In genomic region chr9:34637356-34638137, GRCh38 we compare ENCODE assay signal across 8 cellular contexts. TPM values are rescaled to one million over a fixed set of nuclear protein-coding genes. Genes with fewer than 3 reads are reported as not detected.
DNase-seq lines count a peak whose midpoint lies in the region; ATAC-seq and TF ChIP-seq lines count a peak whose summit lies in the region.

Gene SIGMAR1 (minus strand): TSS chr9:34637787. CDS start chr9:34637697, 90 bp downstream.

- H3K79me2 ChIP-seq in DOHH2 (ENCODE audit: control insufficient read depth, low read length) (peaks cover 22% of the 10 kb centered on the region), GM23338 (replicated peaks; ENCODE audit: insufficient read depth) (peaks cover 12% of the 10 kb centered on the region; the same call in 1 of the 2 replicates), fibroblast of lung (ENCODE audit: control insufficient read depth, insufficient read depth, low read length) (peaks cover 19% of the 10 kb centered on the region)

- peak within 1 kb of the TSS; percentile 83 for H3K27ac Mint-ChIP-seq in GM23338
- H3K27ac Mint-ChIP-seq in activated T-helper 17 cell treated with anti-CD3 and anti-CD28 coated beads, Interleukin-2, amount 50 U/mL, for 72 hours, result peak within 1 kb of the TSS; percentile 98
- H3K27ac Mint-ChIP-seq in naive thymus-derived CD4-positive, alpha-beta T cell, result peak within 1 kb of the TSS; percentile 88 to 98 (median 95)
- H3K27ac Mint-ChIP-seq in stimulated activated memory B cell treated with anti-CD40 and anti-IgM and Interleukin-4, amounts not matched to agents 10 μg/mL and 1 μg/mL and 100 μg/mL, for 72 hours, result peak within 1 kb of the TSS; percentile 95

- peaks cover 23% of the 10 kb centered on the region for H3K4me1 ChIP-seq in DOHH2 (ENCODE audit: control insufficient read depth, low read length)
- peaks cover 8% of the 10 kb centered on the region for H3K4me1 ChIP-seq in GM23338 (ENCODE audit: insufficient read depth)
- peaks cover 13% of the 10 kb centered on the region for H3K4me1 ChIP-seq in fibroblast of lung (ENCODE audit: control insufficient read depth, extremely low read depth, insufficient read depth, low read length)
- peaks cover 21 to 22% of the 10 kb centered on the region in 2 donors for H3K4me1 ChIP-seq in naive thymus-derived CD4-positive, alpha-beta T cell (ENCODE audit: control insufficient read depth in 2 of 2, insufficient read depth in 2 of 2, low read length in 2 of 2)

- peak within 1 kb of the TSS; percentile 77 for H3K9ac ChIP-seq in fibroblast of lung (ENCODE audit: insufficient read depth, low read length)

- H3F3A ChIP-seq in DOHH2 (ENCODE audit: control insufficient read depth, insufficient read depth) (peaks cover 3% of the 10 kb centered on the region; the same call in 1 of the 2 replicates), GM23338 (replicated peaks; ENCODE audit: low read depth) (peaks cover 8% of the 10 kb centered on the region; the same call in 1 of the 2 replicates)

- H3K27me3 Mint-ChIP-seq in GM23338 (ENCODE audit: insufficient read depth, low read depth, poor library complexity), result peaks cover 22% of the 10 kb centered on the region
- no peaks in the 10 kb centered on the region for H3K27me3 Mint-ChIP-seq in activated T-helper 17 cell treated with anti-CD3 and anti-CD28 coated beads, Interleukin-2, amount 50 U/mL, for 72 hours
- H3K27me3 Mint-ChIP-seq in naive thymus-derived CD4-positive, alpha-beta T cell, result no peaks in the 10 kb centered on the region
- no peaks in the 10 kb centered on the region for H3K27me3 Mint-ChIP-seq in stimulated activated memory B cell treated with anti-CD40 and anti-IgM and Interleukin-4, amounts not matched to agents 10 μg/mL and 1 μg/mL and 100 μg/mL, for 72 hours

- H3K36me3 ChIP-seq in DOHH2 (ENCODE audit: control insufficient read depth, low read length) (peaks cover 15% of the 10 kb centered on the region; the same call in 1 of the 2 replicates), GM23338 (ENCODE audit: insufficient read depth) (no peaks in the 10 kb centered on the region), fibroblast of lung (ENCODE audit: control insufficient read depth, insufficient read depth, low read length) (peaks cover 2% of the 10 kb centered on the region)
- peaks cover 0 to 13% (median 0%) of the 10 kb centered on the region in 3 experiments for H3K36me3 ChIP-seq in naive thymus-derived CD4-positive, alpha-beta T cell (ENCODE audit: control insufficient read depth in 2 of 3, insufficient read depth in 3 of 3, low read length in 3 of 3)

- no peaks in the 10 kb centered on the region for H4K20me1 ChIP-seq in DOHH2 (ENCODE audit: control insufficient read depth, insufficient read depth, low read depth, low read length)
- H4K20me1 ChIP-seq in GM23338 (replicated peaks; ENCODE audit: insufficient read depth), result peaks cover 3% of the 10 kb centered on the region
- H4K20me1 ChIP-seq in fibroblast of lung (ENCODE audit: control insufficient read depth, extremely low read depth, insufficient read depth, low read length), result no peaks in the 10 kb centered on the region

- H3K9me3 ChIP-seq in DOHH2 (ENCODE audit: control insufficient read depth, insufficient read depth, low read length), result no peaks in the 10 kb centered on the region
- no peaks in the 10 kb centered on the region for H3K9me3 ChIP-seq in fibroblast of lung (ENCODE audit: control insufficient read depth, insufficient read depth, low read depth, low read length)
- no peaks in the 10 kb centered on the region for H3K9me3 ChIP-seq in naive thymus-derived CD4-positive, alpha-beta T cell (ENCODE audit: control insufficient read depth in 2 of 3, low read length in 3 of 3)

- H3K4me1 Mint-ChIP-seq in GM23338, result peaks cover 25% of the 10 kb centered on the region
- H3K4me1 Mint-ChIP-seq in activated T-helper 17 cell treated with anti-CD3 and anti-CD28 coated beads, Interleukin-2, amount 50 U/mL, for 72 hours, result peaks cover 17% of the 10 kb centered on the region
- H3K4me1 Mint-ChIP-seq in naive thymus-derived CD4-positive, alpha-beta T cell, result peaks cover 26 to 45% (median 37%) of the 10 kb centered on the region in 7 donors
- peaks cover 36% of the 10 kb centered on the region for H3K4me1 Mint-ChIP-seq in stimulated activated memory B cell treated with anti-CD40 and anti-IgM and Interleukin-4, amounts not matched to agents 10 μg/mL and 1 μg/mL and 100 μg/mL, for 72 hours

- peak; percentile 83 for ATAC-seq in GM23338
- peak; percentile 95 for ATAC-seq in activated T-helper 17 cell treated with anti-CD3 and anti-CD28 coated beads, Interleukin-2, amount 50 U/mL, for 72 hours (replicated peaks)
- ATAC-seq in naive thymus-derived CD4-positive, alpha-beta T cell, result peak; percentile 97
- peak; percentile 98 for ATAC-seq in stimulated activated memory B cell treated with anti-CD40 and anti-IgM and Interleukin-4, amounts not matched to agents 10 μg/mL and 1 μg/mL and 100 μg/mL, for 72 hours

- intact Hi-C loops in naive thymus-derived CD4-positive, alpha-beta T cell (cut with micrococcal nuclease), result loop anchor here (1.0 to 10.0 kb wide), 11 partner anchors 9 to 967 kb away; partner anchors contain the start of genes DNAI1 (in 2 of the 2), DNAJB5 (in 2 of the 2), FAM219A (in 2 of the 2) and GALT (in 2 of the 2)

- TF ChIP-seq CTCF in DOHH2 (IDR thresholded peaks at IDR 0.05; ENCODE audit: low read depth, low read length, poor library complexity, severe bottlenecking), result no peak
- no peak for TF ChIP-seq CTCF in GM23338 (conservative IDR thresholded peaks at IDR 0.05; ENCODE audit: low read depth in 2 of 2)
- TF ChIP-seq CTCF in LNCaP clone FGC (IDR thresholded peaks at IDR 0.05; ENCODE audit: control insufficient read depth, extremely low read depth, insufficient read depth), result no peak
- TF ChIP-seq CTCF in RWPE1 (conservative IDR thresholded peaks at IDR 0.05; ENCODE audit: low read depth), result no peak
- TF ChIP-seq CTCF in fibroblast of lung (conservative IDR thresholded peaks at IDR 0.05 in 1 of 2, IDR thresholded peaks at IDR 0.05 in 1 of 2; ENCODE audit: low read depth in 1 of 2, low read length in 2 of 2), result no peak

- peak; percentile 97 for DNase-seq in GM23338 (ENCODE audit: low spot score)
- peak; percentile 76 for DNase-seq in LNCaP clone FGC (ENCODE audit: low read depth)
- peak; percentile 98 for DNase-seq in RWPE1 (ENCODE audit: low spot score)
- peak; percentile 92 to 93 for DNase-seq in fibroblast of lung (ENCODE audit: low read depth in 2 of 2)
- peak; percentile 88 to 97 (median 95) for DNase-seq in naive thymus-derived CD4-positive, alpha-beta T cell

- H3K36me3 Mint-ChIP-seq in GM23338 (ENCODE audit: low read depth), result peaks cover 26% of the 10 kb centered on the region
- H3K36me3 Mint-ChIP-seq in activated T-helper 17 cell treated with anti-CD3 and anti-CD28 coated beads, Interleukin-2, amount 50 U/mL, for 72 hours (ENCODE audit: low read depth), result peaks cover 32% of the 10 kb centered on the region
- peaks cover 0 to 5% (median 3%) of the 10 kb centered on the region in 5 donors for H3K36me3 Mint-ChIP-seq in naive thymus-derived CD4-positive, alpha-beta T cell
- H3K36me3 Mint-ChIP-seq in stimulated activated memory B cell treated with anti-CD40 and anti-IgM and Interleukin-4, amounts not matched to agents 10 μg/mL and 1 μg/mL and 100 μg/mL, for 72 hours, result peaks cover 11% of the 10 kb centered on the region

- H3K9me2 ChIP-seq in DOHH2 (replicated peaks; ENCODE audit: control insufficient read depth, low read length) (no peaks in the 10 kb centered on the region), GM23338 (ENCODE audit: insufficient read depth) (no peaks in the 10 kb centered on the region)

- H3K27me3 ChIP-seq in DOHH2 (ENCODE audit: control insufficient read depth, low read length) (no peaks in the 10 kb centered on the region), GM23338 (ENCODE audit: insufficient read depth) (peaks cover 19% of the 10 kb centered on the region), fibroblast of lung (ENCODE audit: control insufficient read depth, insufficient read depth, low read length) (no peaks in the 10 kb centered on the region)
- H3K27me3 ChIP-seq in naive thymus-derived CD4-positive, alpha-beta T cell (ENCODE audit: control insufficient read depth in 2 of 2, insufficient read depth in 2 of 2, low read length in 2 of 2), result no peaks in the 10 kb centered on the region

- H3K9me3 Mint-ChIP-seq in GM23338, result no peaks in the 10 kb centered on the region
- H3K9me3 Mint-ChIP-seq in activated T-helper 17 cell treated with anti-CD3 and anti-CD28 coated beads, Interleukin-2, amount 50 U/mL, for 72 hours, result no peaks in the 10 kb centered on the region
- peaks cover 0 to 1% (median 0%) of the 10 kb centered on the region in 11 donors for H3K9me3 Mint-ChIP-seq in naive thymus-derived CD4-positive, alpha-beta T cell
- no peaks in the 10 kb centered on the region for H3K9me3 Mint-ChIP-seq in stimulated activated memory B cell treated with anti-CD40 and anti-IgM and Interleukin-4, amounts not matched to agents 10 μg/mL and 1 μg/mL and 100 μg/mL, for 72 hours

- peak within 1 kb of the TSS; percentile 90 for H3K4me3 Mint-ChIP-seq in GM23338
- H3K4me3 Mint-ChIP-seq in activated T-helper 17 cell treated with anti-CD3 and anti-CD28 coated beads, Interleukin-2, amount 50 U/mL, for 72 hours, result peak within 1 kb of the TSS; percentile 92
- H3K4me3 Mint-ChIP-seq in naive thymus-derived CD4-positive, alpha-beta T cell, result peak within 1 kb of the TSS; percentile 88 to 93 (median 90)
- peak within 1 kb of the TSS; percentile 77 for H3K4me3 Mint-ChIP-seq in stimulated activated memory B cell treated with anti-CD40 and anti-IgM and Interleukin-4, amounts not matched to agents 10 μg/mL and 1 μg/mL and 100 μg/mL, for 72 hours

- POLR2A ChIA-PET in RWPE1 (lab: Yijun Ruan, JAX; ENCODE audit: low non-redundant PET), result interaction anchor here (0.6 to 1.3 kb wide), 4 partner anchors 9 to 814 kb away, joined by 3 to 5 read pairs (median 3); partner anchors contain the start of genes GALT and IL11RA
- POLR2A ChIA-PET in naive thymus-derived CD4-positive, alpha-beta T cell (lab: Charles Lee), result interaction anchor here (0.6 to 7.0 kb wide), 21 partner anchors 8 to 1090 kb away, joined by 3 to 99 read pairs (median 5); partner anchors contain the start of genes ARID3C, CCL27, DCTN3 and GALT

- peak within 1 kb of the TSS; percentile 95 for H3K4me3 ChIP-seq in DOHH2 (ENCODE audit: low read length)
- peak within 1 kb of the TSS; percentile 84 for H3K4me3 ChIP-seq in GM23338
- H3K4me3 ChIP-seq in LNCaP clone FGC (ENCODE audit: low read depth, low read length), result peak within 1 kb of the TSS; percentile 83
- peak within 1 kb of the TSS; percentile 77 to 94 (median 87) for H3K4me3 ChIP-seq in fibroblast of lung (replicated peaks in 1 of 4; ENCODE audit: control extremely low read depth in 1 of 4, insufficient read depth in 1 of 4, low read depth in 3 of 4, low read length in 4 of 4)
- peak within 1 kb of the TSS; percentile 94 for H3K4me3 ChIP-seq in naive thymus-derived CD4-positive, alpha-beta T cell (ENCODE audit: low read length)

- H2AFZ ChIP-seq in GM23338 (peak within 1 kb of the TSS; percentile 87), fibroblast of lung (ENCODE audit: low read length) (peak within 1 kb of the TSS; percentile 89)

- H3K4me2 ChIP-seq in DOHH2 (ENCODE audit: low read length) (peak within 1 kb of the TSS; percentile 95), GM23338 (peak within 1 kb of the TSS; percentile 92), fibroblast of lung (ENCODE audit: extremely low read depth, insufficient read depth, low read length) (peak within 1 kb of the TSS; percentile 99)

- CTCF ChIA-PET in RWPE1 (lab: Yijun Ruan, JAX), result interaction anchor here (0.6 to 1.7 kb wide), 6 partner anchors 9 to 717 kb away, joined by 3 to 7 read pairs (median 4); partner anchors contain the start of gene GALT
- CTCF ChIA-PET in naive thymus-derived CD4-positive, alpha-beta T cell (lab: Charles Lee), result interaction anchor here (0.5 to 8.0 kb wide), 12 partner anchors 9 to 386 kb away, joined by 3 to 98 read pairs (median 6); partner anchors contain the start of genes DCTN3, GALT and RPP25L

- H3K27ac ChIP-seq in DOHH2 (ENCODE audit: low read depth, low read length) (peak within 1 kb of the TSS; percentile 12; the same call in 1 of the 2 replicates), GM23338 (ENCODE audit: low read depth) (no peak within 1 kb of the TSS), RWPE1 (peak within 1 kb of the TSS; percentile 79), fibroblast of lung (ENCODE audit: insufficient read depth, low read length) (peak within 1 kb of the TSS; percentile 71)
- H3K27ac ChIP-seq in naive thymus-derived CD4-positive, alpha-beta T cell (ENCODE audit: low read depth, low read length), result peak within 1 kb of the TSS; percentile 70

RNA-seq across cellular contexts. Expression of gene SIGMAR1, which starts in this region (rescaled TPM):
- 104 and 167 TPM in 2 replicates for total RNA-seq in GM23338 (2014; rRNA removed; shearing (Covaris generic))
- polyA plus RNA-seq in GM23338 (2016; fragmentation: Nextera tagmentation; extraction: Ambion mirVana), result 76.4 and 82.3 TPM in 2 replicates
- total RNA-seq in activated T-helper 17 cell treated with anti-CD3 and anti-CD28 coated beads, Interleukin-2, amount 50 U/mL, for 72 hours, result 10 to 100 TPM; 42.6 to 75.3 TPM
- 23.4 and 52.5 TPM in 2 replicates for total RNA-seq in fibroblast of lung
- polyA plus RNA-seq in fibroblast of lung, result 61.2 and 87.2 TPM in 2 replicates
- polyA plus RNA-seq in fibroblast of lung (2012), result 90.1 and 133 TPM in 2 replicates
- polyA minus RNA-seq in fibroblast of lung (ENCODE audit: low replicate concordance), result 114 and 160 TPM in 2 replicates
- 10 to 100 TPM; 20.7 to 63.8 (median 46.0) TPM for total RNA-seq in naive thymus-derived CD4-positive, alpha-beta T cell
- 100 to 1,000 TPM in 1 of 2 donors, 10 to 100 TPM in 1; 93.5 to 102 TPM for polyA plus RNA-seq in naive thymus-derived CD4-positive, alpha-beta T cell
